In the genomic region with DNA sequence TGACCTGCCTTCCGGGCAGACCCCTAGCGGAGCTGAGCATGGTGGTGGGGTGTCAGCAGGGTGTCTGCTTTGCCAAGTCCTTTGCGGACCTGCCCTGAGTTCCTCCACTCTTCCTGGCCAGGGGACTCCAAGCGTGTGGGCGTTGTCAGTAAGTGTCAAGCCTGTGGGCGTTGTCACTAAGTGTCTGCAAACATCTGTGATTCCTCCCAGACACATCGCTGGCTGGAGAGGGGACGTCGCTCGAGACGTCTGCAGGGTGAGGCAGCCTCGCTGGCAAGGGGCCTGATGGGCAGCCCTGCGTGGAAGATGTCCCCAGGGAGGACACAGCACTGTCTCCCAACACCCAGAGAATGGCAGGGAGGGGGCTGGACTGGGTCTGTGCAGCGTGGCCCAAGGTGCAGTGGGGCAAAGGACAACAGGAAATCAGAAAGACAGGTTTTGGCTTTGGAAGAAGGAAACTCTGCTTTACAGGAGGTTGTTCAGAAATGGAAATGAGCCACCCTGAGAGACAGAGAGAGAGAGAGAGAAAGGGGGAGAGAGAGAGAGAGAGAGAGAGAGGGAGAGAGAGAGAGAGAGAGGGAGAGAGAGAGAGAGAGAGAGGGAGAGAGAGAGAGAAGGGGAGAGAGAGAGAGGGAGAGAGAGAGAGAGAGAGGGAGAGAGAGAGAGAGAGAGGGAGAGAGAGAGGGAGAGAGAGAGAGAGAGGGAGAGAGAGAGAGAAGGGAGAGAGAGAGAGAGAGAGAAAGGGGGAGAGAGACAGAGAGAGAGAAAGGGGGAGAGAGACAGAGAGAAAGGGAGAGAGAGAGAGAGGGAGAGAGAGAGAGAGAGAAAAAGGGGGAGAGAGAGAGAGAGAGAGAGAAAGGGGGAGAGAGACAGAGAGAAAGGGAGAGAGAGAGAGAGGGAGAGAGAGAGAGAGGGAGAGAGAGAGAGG, we compare ENCODE assay signal across 13 cellular contexts. TPM values are rescaled to one million over a fixed set of nuclear protein-coding genes. Genes with fewer than 3 reads are reported as not detected.
DNase-seq lines count a peak whose midpoint lies in the region; ATAC-seq, FAIRE-seq and TF ChIP-seq lines count a peak whose summit lies in the region.
"Had no signal": no experiment of that assay in that cellular context is flagged by ENCODE, and none has a peak within 500 bp of the region (broad histone marks: within the 10 kb centered on the region; RNA-seq: fewer than 3 reads in every experiment).

No MANE protein-coding gene starts in this region.

- no peak overlapping the region for H2AFZ ChIP-seq in HepG2 (ENCODE audit: low read length)

- FAIRE-seq in HepG2 (lab: Jason Lieb, UNC) (no peak), urothelium cell line (lab: Jason Lieb, UNC) (no peak)

- H3K27me3 ChIP-seq in HepG2 (ENCODE audit: control insufficient read depth in 1 of 2, insufficient read depth in 2 of 2, low read length in 2 of 2), result no peaks in the 10 kb centered on the region
- H3K27me3 ChIP-seq in right lobe of liver, result no peaks in the 10 kb centered on the region

- peaks cover 6% of the 10 kb centered on the region for H3K27me3 Mint-ChIP-seq in mesothelial cell of epicardium (ENCODE audit: low read depth)

- no peak for TF ChIP-seq RAD21 in HepG2 (CRISPR knock-in tag; IDR thresholded peaks at IDR 0.05)

- H3K9me3 Mint-ChIP-seq in mesothelial cell of epicardium, result no peaks in the 10 kb centered on the region

- DNase-seq in HepG2 (ENCODE audit: low spot score), result no peak
- DNase-seq in right lobe of liver, result no peak
- peak; percentile 10 to 66 for DNase-seq in cardiac fibroblast (ENCODE audit: low read depth in 2 of 2)
- no peak for DNase-seq in mesothelial cell of epicardium (ENCODE audit: low spot score in 2 of 2, unreplicated experiment in 2 of 2)
- peak; percentile 24 for DNase-seq in urothelium cell line (ENCODE audit: low spot score)
- no peak for DNase-seq in substantia nigra (lab: John Stamatoyannopoulos, UW)
- no peak for DNase-seq in NOMO-1 treated with dmso at 0.1 percent for 144 hours (lab: John Stamatoyannopoulos, UW; ENCODE audit: unreplicated experiment)
- DNase-seq in erythroblast (lab: John Stamatoyannopoulos, UW), result no peak
- DNase-seq: amniotic stem cell, stomach had no signal

- CTCF ChIA-PET in HepG2 (lab: Yijun Ruan, JAX; ENCODE audit: low intra/inter-chr PET ratio, low total read pairs), result no interaction called here

- no peak overlapping the region for H3K27ac ChIP-seq in HepG2 (ENCODE audit: extremely low read length, insufficient read depth, low read length)
- no peak overlapping the region for H3K27ac ChIP-seq in right lobe of liver
- no peak overlapping the region for H3K27ac ChIP-seq in substantia nigra (ENCODE audit: low read depth, low read length, poor library complexity, severe bottlenecking)

- intact Hi-C loops in HepG2 (cut with micrococcal nuclease; ENCODE audit: unreplicated experiment) (no loop called here), right lobe of liver (cut with DNase I) (no loop called here)

- H3K36me3 ChIP-seq in HepG2 (replicated peaks in 1 of 2; ENCODE audit: control insufficient read depth in 1 of 2, insufficient read depth in 2 of 2, low read length in 2 of 2), result no peaks in the 10 kb centered on the region
- no peaks in the 10 kb centered on the region for H3K36me3 ChIP-seq in right lobe of liver
- H3K36me3 ChIP-seq: stomach had no signal

- H3K27ac Mint-ChIP-seq in mesothelial cell of epicardium, result peak overlapping the region; percentile 88
- H3K27ac Mint-ChIP-seq: CD14-positive monocyte had no signal

- in situ Hi-C loops in HepG2 (cut with HindIII; ENCODE audit: extremely low pct_ligation_motif_present, low pct_unique_long_range_greater_than_20kb), result no loop called here

- no peak for TF ChIP-seq EP300 in HepG2 (IDR thresholded peaks at IDR 0.05; ENCODE audit: low read depth in 2 of 2, low read length in 2 of 2)
- no peak for TF ChIP-seq EP300 in HepG2 (CRISPR knock-in tag; IDR thresholded peaks at IDR 0.05; ENCODE audit: borderline replicate concordance)

- TF ChIP-seq CTCF in HepG2 (CRISPR knock-in tag; IDR thresholded peaks at IDR 0.05) (no peak), right lobe of liver (IDR thresholded peaks at IDR 0.05) (no peak), cardiac fibroblast (IDR thresholded peaks at IDR 0.05; ENCODE audit: low read depth, low read length) (no peak), mesothelial cell of epicardium (IDR thresholded peaks at IDR 0.05; ENCODE audit: unreplicated experiment) (no peak)

- H3K4me2 ChIP-seq in HepG2 (ENCODE audit: low read depth, low read length), result no peak overlapping the region; the same call in 1 of the 2 replicates

- ATAC-seq in HepG2 (peak; percentile 22; the same call in 1 of the 3 replicates), right lobe of liver (no peak)

- H3K4me1 ChIP-seq in HepG2 (ENCODE audit: insufficient read depth, low read length) (peaks cover 12% of the 10 kb centered on the region), right lobe of liver (peaks cover 0 to 6% (median 0%) of the 10 kb centered on the region in 4 donors)

- no peaks in the 10 kb centered on the region for H3K9me3 ChIP-seq in HepG2 (ENCODE audit: low read length)
- H3K9me3 ChIP-seq in right lobe of liver, result no peaks in the 10 kb centered on the region
- H3K9me3 ChIP-seq: stomach had no signal

- H3K4me3 Mint-ChIP-seq in mesothelial cell of epicardium, result peak overlapping the region; percentile 10
- H3K4me3 Mint-ChIP-seq: CD14-positive monocyte had no signal

- no peak overlapping the region for H3K9ac ChIP-seq in HepG2 (ENCODE audit: insufficient read depth, low read depth, low read length)

- TF ChIP-seq POLR2A in HepG2 (IDR thresholded peaks at IDR 0.05; ENCODE audit: insufficient read depth in 1 of 2, low read depth in 2 of 2, low read length in 2 of 2), result no peak
- TF ChIP-seq POLR2A in right lobe of liver (IDR thresholded peaks at IDR 0.05), result no peak
- no peak for TF ChIP-seq POLR2A in erythroblast (IDR thresholded peaks at IDR 0.05; ENCODE audit: low read length)

- H4K20me1 ChIP-seq in HepG2 (ENCODE audit: insufficient read depth, low read length), result no peaks in the 10 kb centered on the region

- BruUV-seq in HepG2 (replicated peaks; lab: Mats Ljungman, UMichigan), result no TSS peak

- H3K4me1 Mint-ChIP-seq in mesothelial cell of epicardium, result peaks cover 30% of the 10 kb centered on the region

- POLR2A ChIA-PET in HepG2 (lab: Yijun Ruan, JAX), result no interaction called here

- WGBS in HepG2 (ENCODE audit: low lambda C conversion rate), result 31% methylated on average over 4 of the region's 14 CpGs
- whole genome bisulfite sequencing in right lobe of liver (ENCODE audit: insufficient coverage, low coverage, low lambda C conversion rate, missing lambda C conversion rate), result 41% methylated on average over 7 of the region's 14 CpGs

- no peaks in the 10 kb centered on the region for H3K36me3 Mint-ChIP-seq in mesothelial cell of epicardium
- H3K36me3 Mint-ChIP-seq: CD14-positive monocyte had no signal

- H3K4me3 ChIP-seq in HepG2 (replicated peaks in 1 of 3; ENCODE audit: insufficient read depth in 1 of 3, low read depth in 2 of 3, low read length in 3 of 3) (no peak overlapping the region), right lobe of liver (no peak overlapping the region), cardiac fibroblast (replicated peaks in 1 of 2; ENCODE audit: low read depth in 2 of 2, low read length in 2 of 2) (no peak overlapping the region)
- H3K4me3 ChIP-seq: stomach had no signal

- no peaks in the 10 kb centered on the region for H3K79me2 ChIP-seq in HepG2 (ENCODE audit: insufficient read depth, low read length)

RNA-seq across cellular contexts. Expression of gene ADAMTSL2, which starts 29.0 kb away (rescaled TPM):
- total RNA-seq in HepG2 (2016; rRNA removed; fragmentation: Illumina TruSeq; extraction: Trizol) (1.0 and 3.8 TPM in 2 replicates), right lobe of liver (10 to 100 TPM in 3 of 6 experiments, 1 to 10 TPM in 3; 9.2 to 24.8 (median 12.7) TPM), mesothelial cell of epicardium (6.2 to 7.0 TPM (median 6.5 TPM) in 3 replicates)
- 0.35 and 0.61 TPM in 2 replicates for total RNA-seq in HepG2 (2016; cell fraction: cytosol; rRNA removed; fragmentation: Illumina TruSeq; extraction: Trizol; ENCODE audit: low read depth)
- 0.86 and 3.7 TPM in 2 replicates for total RNA-seq in HepG2 (2016; cell fraction: insoluble cytoplasmic fraction; rRNA removed; fragmentation: Illumina TruSeq; extraction: Trizol)
- 0.99 and 1.1 TPM in 2 replicates for total RNA-seq in HepG2 (2016; cell fraction: membrane; rRNA removed; fragmentation: Illumina TruSeq; extraction: Trizol)
- 3.9 and 4.8 TPM in 2 replicates for total RNA-seq in HepG2 (2016; cell fraction: nucleus; rRNA removed; fragmentation: Illumina TruSeq; extraction: Trizol)
- 1.8 and 1.9 TPM in 2 replicates for polyA plus RNA-seq in HepG2 (2011; rRNA removed)
- polyA plus RNA-seq in HepG2 (2011; cell fraction: cytosol; rRNA removed), result 1.2 and 1.7 TPM in 2 replicates
- polyA plus RNA-seq in HepG2 (2011; cell fraction: nucleus; rRNA removed), result 4.8 and 6.6 TPM in 2 replicates
- polyA plus RNA-seq in HepG2 (2012), result 0.43 and 1.1 TPM in 2 replicates
- polyA plus RNA-seq in HepG2 (2016; cell fraction: cytosol; fragmentation: Illumina TruSeq; extraction: Trizol; ENCODE audit: low read depth), result 0.33 and 0.43 TPM in 2 replicates
- 0.77 and 1.1 TPM in 2 replicates for polyA plus RNA-seq in HepG2 (2016; cell fraction: insoluble cytoplasmic fraction; fragmentation: Illumina TruSeq; extraction: Trizol; ENCODE audit: low read depth)
- polyA plus RNA-seq in HepG2 (2016; cell fraction: membrane; fragmentation: Illumina TruSeq; extraction: Trizol; ENCODE audit: low read depth), result 0.61 and 0.78 TPM in 2 replicates
- polyA plus RNA-seq in HepG2 (2016; cell fraction: nucleus; fragmentation: Illumina TruSeq; extraction: Trizol; ENCODE audit: insufficient read depth, low read depth), result 6.6 and 7.1 TPM in 2 replicates
- polyA minus RNA-seq in HepG2 (2011; rRNA and poly(A)+ RNA removed; ENCODE audit: low replicate concordance), result 4.1 TPM in 1 of 2 replicates, not detected in the other
- polyA minus RNA-seq in HepG2 (2011; cell fraction: cytosol; rRNA and poly(A)+ RNA removed), result 0.70 and 1.3 TPM in 2 replicates
- polyA minus RNA-seq in HepG2 (2011; cell fraction: nucleus; rRNA and poly(A)+ RNA removed), result 0.87 and 1.2 TPM in 2 replicates
- polyA plus RNA-seq: CD14-positive monocyte had no signal

RNA-seq across cellular contexts. Expression of gene MYMK, which starts 38.8 kb away (rescaled TPM):
- not detected in 2 replicates for total RNA-seq in HepG2 (2016; rRNA removed; fragmentation: Illumina TruSeq; extraction: Trizol)
- total RNA-seq in HepG2 (2016; cell fraction: cytosol; rRNA removed; fragmentation: Illumina TruSeq; extraction: Trizol; ENCODE audit: low read depth), result not detected in 2 replicates
- total RNA-seq in HepG2 (2016; cell fraction: insoluble cytoplasmic fraction; rRNA removed; fragmentation: Illumina TruSeq; extraction: Trizol), result not detected in 2 replicates
- not detected in 2 replicates for total RNA-seq in HepG2 (2016; cell fraction: membrane; rRNA removed; fragmentation: Illumina TruSeq; extraction: Trizol)
- total RNA-seq in HepG2 (2016; cell fraction: nucleus; rRNA removed; fragmentation: Illumina TruSeq; extraction: Trizol), result not detected in 2 replicates
- polyA plus RNA-seq in HepG2 (2011; rRNA removed), result not detected in 2 replicates
- polyA plus RNA-seq in HepG2 (2011; cell fraction: cytosol; rRNA removed), result not detected in 2 replicates
- polyA plus RNA-seq in HepG2 (2011; cell fraction: nucleus; rRNA removed), result not detected in 2 replicates
- polyA plus RNA-seq in HepG2 (2012), result not detected in 2 replicates
- polyA plus RNA-seq in HepG2 (2016; cell fraction: cytosol; fragmentation: Illumina TruSeq; extraction: Trizol; ENCODE audit: low read depth), result not detected in 2 replicates
- not detected in 2 replicates for polyA plus RNA-seq in HepG2 (2016; cell fraction: insoluble cytoplasmic fraction; fragmentation: Illumina TruSeq; extraction: Trizol; ENCODE audit: low read depth)
- polyA plus RNA-seq in HepG2 (2016; cell fraction: membrane; fragmentation: Illumina TruSeq; extraction: Trizol; ENCODE audit: low read depth), result not detected in 2 replicates
- polyA plus RNA-seq in HepG2 (2016; cell fraction: nucleus; fragmentation: Illumina TruSeq; extraction: Trizol; ENCODE audit: insufficient read depth, low read depth), result not detected in 2 replicates
- polyA minus RNA-seq in HepG2 (2011; rRNA and poly(A)+ RNA removed; ENCODE audit: low replicate concordance), result not detected in 2 replicates
- not detected in 2 replicates for polyA minus RNA-seq in HepG2 (2011; cell fraction: cytosol; rRNA and poly(A)+ RNA removed)
- polyA minus RNA-seq in HepG2 (2011; cell fraction: nucleus; rRNA and poly(A)+ RNA removed), result not detected in 2 replicates
- not detected for total RNA-seq in right lobe of liver
- not detected in 3 replicates for total RNA-seq in mesothelial cell of epicardium
- total RNA-seq: fibroblast of lung, lung microvascular endothelial cell, stomach had no signal
- polyA plus RNA-seq: CD14-positive monocyte, fibroblast of lung, stomach had no signal

RNA-seq across cellular contexts. Expression of gene FAM163B, which starts 45.6 kb away (rescaled TPM):
- not detected in 2 replicates for total RNA-seq in HepG2 (2016; rRNA removed; fragmentation: Illumina TruSeq; extraction: Trizol)
- not detected in 2 replicates for total RNA-seq in HepG2 (2016; cell fraction: cytosol; rRNA removed; fragmentation: Illumina TruSeq; extraction: Trizol; ENCODE audit: low read depth)
- total RNA-seq in HepG2 (2016; cell fraction: insoluble cytoplasmic fraction; rRNA removed; fragmentation: Illumina TruSeq; extraction: Trizol), result not detected in 2 replicates
- total RNA-seq in HepG2 (2016; cell fraction: membrane; rRNA removed; fragmentation: Illumina TruSeq; extraction: Trizol), result not detected in 2 replicates
- not detected in 2 replicates for total RNA-seq in HepG2 (2016; cell fraction: nucleus; rRNA removed; fragmentation: Illumina TruSeq; extraction: Trizol)
- polyA plus RNA-seq in HepG2 (2011; rRNA removed), result not detected in 2 replicates
- polyA plus RNA-seq in HepG2 (2011; cell fraction: cytosol; rRNA removed), result not detected in 2 replicates
- not detected in 2 replicates for polyA plus RNA-seq in HepG2 (2011; cell fraction: nucleus; rRNA removed)
- polyA plus RNA-seq in HepG2 (2012), result not detected in 2 replicates
- not detected in 2 replicates for polyA plus RNA-seq in HepG2 (2016; cell fraction: cytosol; fragmentation: Illumina TruSeq; extraction: Trizol; ENCODE audit: low read depth)
- polyA plus RNA-seq in HepG2 (2016; cell fraction: insoluble cytoplasmic fraction; fragmentation: Illumina TruSeq; extraction: Trizol; ENCODE audit: low read depth), result not detected in 2 replicates
- not detected in 2 replicates for polyA plus RNA-seq in HepG2 (2016; cell fraction: membrane; fragmentation: Illumina TruSeq; extraction: Trizol; ENCODE audit: low read depth)
- not detected in 2 replicates for polyA plus RNA-seq in HepG2 (2016; cell fraction: nucleus; fragmentation: Illumina TruSeq; extraction: Trizol; ENCODE audit: insufficient read depth, low read depth)
- polyA minus RNA-seq in HepG2 (2011; rRNA and poly(A)+ RNA removed; ENCODE audit: low replicate concordance), result not detected in 2 replicates
- not detected in 2 replicates for polyA minus RNA-seq in HepG2 (2011; cell fraction: cytosol; rRNA and poly(A)+ RNA removed)
- polyA minus RNA-seq in HepG2 (2011; cell fraction: nucleus; rRNA and poly(A)+ RNA removed), result not detected in 2 replicates
- total RNA-seq in right lobe of liver, result 1 to 10 TPM; 1.6 to 5.8 (median 3.0) TPM
- total RNA-seq in mesothelial cell of epicardium, result 0.22 to 0.72 TPM (median 0.72 TPM) in 3 replicates
- total RNA-seq: fibroblast of lung, lung microvascular endothelial cell, stomach had no signal
- polyA plus RNA-seq: CD14-positive monocyte, fibroblast of lung, stomach had no signal

Comparison
In these comparisons a context has a peak if more than half of its experiments do, and no peak if none do; other contexts are left out.
1. DNase-seq: peak in cardiac fibroblast (2 of 2) and urothelium cell line (single experiment); none in HepG2 (single experiment), right lobe of liver (0 of 3), mesothelial cell of epicardium (0 of 2), substantia nigra (0 of 49), NOMO-1 treated with dmso at 0.1 percent for 144 hours (single experiment) and erythroblast (0 of 2).